ENCODE assay signal across 1 cellular context in the genomic region with DNA sequence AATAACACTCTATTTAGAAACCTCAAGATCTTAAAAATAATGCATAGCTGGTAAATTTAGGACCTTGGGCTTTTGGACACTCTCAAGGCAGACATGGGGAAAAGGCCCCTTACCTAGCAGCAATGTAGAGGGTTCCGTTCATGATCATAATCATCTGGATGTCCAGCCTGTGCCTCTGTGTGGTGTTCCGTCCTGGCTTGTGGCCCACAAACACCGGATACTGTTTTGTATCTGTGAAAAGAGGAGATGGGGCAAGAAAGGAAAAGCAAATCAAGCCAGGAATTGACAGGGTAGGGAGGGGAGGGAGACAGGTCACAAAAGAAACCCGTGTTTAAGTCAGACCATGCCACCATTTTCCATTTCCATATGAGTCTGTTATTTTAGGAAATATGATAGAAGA.
TF ChIP-seq lines count a peak whose summit lies in the region.

No MANE protein-coding gene starts in this region.

TF ChIP-seq in SK-N-SH, 30 proteins besides CTCF, POLR2A, EP300 and RAD21 (continued from another document):
- TF ChIP-seq, protein P1, sequence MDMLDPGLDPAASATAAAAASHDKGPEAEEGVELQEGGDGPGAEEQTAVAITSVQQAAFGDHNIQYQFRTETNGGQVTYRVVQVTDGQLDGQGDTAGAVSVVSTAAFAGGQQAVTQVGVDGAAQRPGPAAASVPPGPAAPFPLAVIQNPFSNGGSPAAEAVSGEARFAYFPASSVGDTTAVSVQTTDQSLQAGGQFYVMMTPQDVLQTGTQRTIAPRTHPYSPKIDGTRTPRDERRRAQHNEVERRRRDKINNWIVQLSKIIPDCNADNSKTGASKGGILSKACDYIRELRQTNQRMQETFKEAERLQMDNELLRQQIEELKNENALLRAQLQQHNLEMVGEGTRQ (IDR thresholded peaks at IDR 0.05; ENCODE audit: borderline replicate concordance, low read depth, low read length) = no peak
- TF ChIP-seq RFX5 (IDR thresholded peaks at IDR 0.05; ENCODE audit: low read length) = no peak
